ENCODE assay signal across 8 cellular contexts in genomic region chr3:88222343-88222742, GRCh38.
"Had no signal": no experiment of that assay in that cellular context is flagged by ENCODE, and none has a peak within 500 bp of the region (broad histone marks: within the 10 kb centered on the region; RNA-seq: fewer than 3 reads in every experiment).

No MANE protein-coding gene starts in this region.

- H3K9me3 ChIP-seq: HAP-1 had no signal

- DNase-seq: GM23248, GOT3, H7, H9, HCEC 1CT, HFFc6 had no signal

- H3K4me1 ChIP-seq: HAP-1 had no signal

- H3K27ac ChIP-seq: GM23248 had no signal

- H3K9ac ChIP-seq: GM23248 had no signal

- H3K36me3 ChIP-seq: HAP-1 had no signal

- H3K4me3 ChIP-seq: GM23248, GM23338, HAP-1 had no signal
